Comparison of ENCODE assay signal across 14 cellular contexts in genomic region chr6:170235726-170236125, GRCh38.
"Had no signal": no experiment of that assay in that cellular context is flagged by ENCODE, and none has a peak within 500 bp of the region (broad histone marks: within the 10 kb centered on the region; RNA-seq: fewer than 3 reads in every experiment).

No MANE protein-coding gene starts in this region.

- H3K27ac ChIP-seq: adrenal gland, esophagus muscularis mucosa, gastroesophageal sphincter, psoas muscle, transverse colon, vagina had no signal

- H3K4me1 ChIP-seq: adrenal gland, esophagus muscularis mucosa, gastroesophageal sphincter, transverse colon, vagina had no signal

- DNase-seq: activated CD4-positive, alpha-beta T cell treated with anti-CD3 and anti-CD28 coated beads for 36 hours; activated CD4-positive, alpha-beta T cell treated with anti-CD3 and anti-CD28 coated beads, Interleukin-2, amount 50 U/mL, for 48 hours; activated gamma-delta T cell; adrenal gland; effector CD8-positive, alpha-beta T cell; immature natural killer cell; natural killer cell; psoas muscle; stimulated activated naive CD4-positive, alpha-beta T cell treated with Interleukin-2 at 50 U/mL for 16 hours; transverse colon had no signal

- H3K36me3 ChIP-seq: adrenal gland, esophagus muscularis mucosa, gastroesophageal sphincter, transverse colon, vagina had no signal

- H3K27me3 ChIP-seq: transverse colon, vagina had no signal

- H3K4me3 ChIP-seq: adrenal gland, esophagus muscularis mucosa, gastroesophageal sphincter, lung, psoas muscle, transverse colon, vagina had no signal

- H3K9me3 ChIP-seq: adrenal gland, esophagus muscularis mucosa, gastroesophageal sphincter, psoas muscle, transverse colon, vagina had no signal

- ATAC-seq: activated CD4-positive, alpha-beta T cell treated with anti-CD3 and anti-CD28 coated beads for 36 hours; gastroesophageal sphincter; natural killer cell; psoas muscle had no signal
